In genomic region chr12:121513464-121514183, GRCh38 we compare ENCODE assay signal across 8 cellular contexts.
DNase-seq lines count a peak whose midpoint lies in the region; ATAC-seq and TF ChIP-seq lines count a peak whose summit lies in the region.

No MANE protein-coding gene starts in this region.

- no peaks in the 10 kb centered on the region for H3K9me3 Mint-ChIP-seq in activated T-helper 1 cell treated with anti-CD3 and anti-CD28 coated beads, Interleukin-12 subunit alpha, Interleukin-12 subunit beta, Interleukin-2, Interleukin-4 antibody, amounts not matched to agents 30 ng/mL and 10 ng/mL and 1 ng/mL, durations not matched to agents 14 hours and 24 hours and 36 hours
- H3K9me3 Mint-ChIP-seq in nephron progenitor cell: peaks cover 4% of the 10 kb centered on the region

- peak; percentile 26 to 39 for DNase-seq in activated CD4-positive, alpha-beta T cell treated with anti-CD3 and anti-CD28 coated beads, Interleukin-2, amount 50 U/mL, for 48 hours
- DNase-seq in activated CD4-positive, alpha-beta T cell treated with anti-CD3 and anti-CD28 coated beads, Interleukin-2, amount 50 U/mL, for 4 hours: no peak
- DNase-seq in LNCaP clone FGC (ENCODE audit: low read depth) (peak; percentile 56), nephron progenitor cell (peak; percentile 58), kidney glomerular epithelial cell (lab: John Stamatoyannopoulos, UW) (no peak), UCSD-AML1 (lab: John Stamatoyannopoulos, UW; ENCODE audit: unreplicated experiment) (no peak)
- no peak for DNase-seq in activated T-helper 1 cell treated with anti-CD3 and anti-CD28 coated beads, Interleukin-12 subunit alpha, Interleukin-12 subunit beta, Interleukin-2, Interleukin-4 antibody, amounts not matched to agents 30 ng/mL and 10 ng/mL and 1 ng/mL, durations not matched to agents 14 hours and 24 hours and 36 hours (ENCODE audit: low spot score)

- H3K27me3 Mint-ChIP-seq in activated T-helper 1 cell treated with anti-CD3 and anti-CD28 coated beads, Interleukin-12 subunit alpha, Interleukin-12 subunit beta, Interleukin-2, Interleukin-4 antibody, amounts not matched to agents 30 ng/mL and 10 ng/mL and 1 ng/mL, durations not matched to agents 14 hours and 24 hours and 36 hours (ENCODE audit: insufficient read depth): no peaks in the 10 kb centered on the region
- no peaks in the 10 kb centered on the region for H3K27me3 Mint-ChIP-seq in nephron progenitor cell (ENCODE audit: low read depth, poor library complexity)

- peak; percentile 43 for ATAC-seq in GM21367 (IDR thresholded peaks at IDR 0.05; ENCODE audit: unreplicated experiment)

- H3K4me1 Mint-ChIP-seq in activated T-helper 1 cell treated with anti-CD3 and anti-CD28 coated beads, Interleukin-12 subunit alpha, Interleukin-12 subunit beta, Interleukin-2, Interleukin-4 antibody, amounts not matched to agents 30 ng/mL and 10 ng/mL and 1 ng/mL, durations not matched to agents 14 hours and 24 hours and 36 hours (ENCODE audit: low read depth): peaks cover 5% of the 10 kb centered on the region
- H3K4me1 Mint-ChIP-seq in nephron progenitor cell: peaks cover 19% of the 10 kb centered on the region

- no peak overlapping the region for H3K4me3 ChIP-seq in LNCaP clone FGC (ENCODE audit: low read depth, low read length)

- intact Hi-C loops in activated T-helper 1 cell treated with anti-CD3 and anti-CD28 coated beads, Interleukin-12 subunit alpha, Interleukin-12 subunit beta, Interleukin-2, Interleukin-4 antibody, amounts not matched to agents 30 ng/mL and 10 ng/mL and 1 ng/mL, durations not matched to agents 14 hours and 24 hours and 36 hours (cut with micrococcal nuclease): no loop called here

- H3K4me3 Mint-ChIP-seq in activated T-helper 1 cell treated with anti-CD3 and anti-CD28 coated beads, Interleukin-12 subunit alpha, Interleukin-12 subunit beta, Interleukin-2, Interleukin-4 antibody, amounts not matched to agents 30 ng/mL and 10 ng/mL and 1 ng/mL, durations not matched to agents 14 hours and 24 hours and 36 hours: no peak overlapping the region
- H3K4me3 Mint-ChIP-seq in nephron progenitor cell: no peak overlapping the region

- TF ChIP-seq CTCF in LNCaP clone FGC (IDR thresholded peaks at IDR 0.05; ENCODE audit: control insufficient read depth, extremely low read depth, insufficient read depth) (no peak), nephron progenitor cell (IDR thresholded peaks at IDR 0.05) (no peak)

- H3K36me3 Mint-ChIP-seq in activated T-helper 1 cell treated with anti-CD3 and anti-CD28 coated beads, Interleukin-12 subunit alpha, Interleukin-12 subunit beta, Interleukin-2, Interleukin-4 antibody, amounts not matched to agents 30 ng/mL and 10 ng/mL and 1 ng/mL, durations not matched to agents 14 hours and 24 hours and 36 hours (ENCODE audit: low read depth): peaks cover 5% of the 10 kb centered on the region
- peaks cover 60% of the 10 kb centered on the region for H3K36me3 Mint-ChIP-seq in nephron progenitor cell (ENCODE audit: low read depth)

- H3K27ac Mint-ChIP-seq in activated T-helper 1 cell treated with anti-CD3 and anti-CD28 coated beads, Interleukin-12 subunit alpha, Interleukin-12 subunit beta, Interleukin-2, Interleukin-4 antibody, amounts not matched to agents 30 ng/mL and 10 ng/mL and 1 ng/mL, durations not matched to agents 14 hours and 24 hours and 36 hours: peak overlapping the region; percentile 19
- H3K27ac Mint-ChIP-seq in nephron progenitor cell: peak overlapping the region; percentile 87

Comparison
In these comparisons a context has a peak if more than half of its experiments do, and no peak if none do; other contexts are left out.
1. DNase-seq: peak in activated CD4-positive, alpha-beta T cell treated with anti-CD3 and anti-CD28 coated beads, Interleukin-2, amount 50 U/mL, for 48 hours (2 of 2), LNCaP clone FGC (single experiment) and nephron progenitor cell (single experiment); none in activated CD4-positive, alpha-beta T cell treated with anti-CD3 and anti-CD28 coated beads, Interleukin-2, amount 50 U/mL, for 4 hours (0 of 2), activated T-helper 1 cell treated with anti-CD3 and anti-CD28 coated beads, Interleukin-12 subunit alpha, Interleukin-12 subunit beta, Interleukin-2, Interleukin-4 antibody, amounts not matched to agents 30 ng/mL and 10 ng/mL and 1 ng/mL, durations not matched to agents 14 hours and 24 hours and 36 hours (single experiment), kidney glomerular epithelial cell (single experiment) and UCSD-AML1 (single experiment).